10 cellular contexts compared by ENCODE assay signal in the genomic region with DNA sequence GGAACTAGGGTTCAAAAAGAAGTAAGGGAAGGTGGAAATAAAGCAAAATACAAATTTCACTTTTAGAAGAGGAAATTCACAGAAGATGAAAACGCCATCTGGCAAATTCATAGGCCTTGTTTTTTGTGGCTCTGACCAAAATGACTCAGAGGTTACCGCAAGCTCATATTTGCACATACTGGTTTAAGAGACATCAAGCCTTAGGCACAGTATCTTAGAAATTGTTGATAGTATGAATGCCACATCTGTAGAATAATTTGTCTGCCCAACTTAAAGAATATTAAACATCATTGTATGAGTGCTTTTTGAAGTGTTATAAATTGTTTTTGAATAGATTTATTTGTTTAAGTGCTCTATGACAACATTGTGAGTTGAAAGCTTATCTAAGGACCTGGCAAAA. TPM values are rescaled to one million over a fixed set of nuclear protein-coding genes. Genes with fewer than 3 reads are reported as not detected.
DNase-seq lines count a peak whose midpoint lies in the region; ATAC-seq and TF ChIP-seq lines count a peak whose summit lies in the region.
"Had no signal": no experiment of that assay in that cellular context is flagged by ENCODE, and none has a peak within 500 bp of the region (broad histone marks: within the 10 kb centered on the region; RNA-seq: fewer than 3 reads in every experiment).

No MANE protein-coding gene starts in this region.

- no peak overlapping the region for H3K4me3 Mint-ChIP-seq in type B pancreatic cell
- H3K4me3 Mint-ChIP-seq: dendritic cell treated with granulocyte-macrophage colony-stimulating factor and Interleukin-4, amounts not matched to agents 40 ng/mL and 50 ng/mL, for 4 days had no signal

- H3K27me3 ChIP-seq in gastroesophageal sphincter (no peaks in the 10 kb centered on the region), hepatocyte (no peaks in the 10 kb centered on the region)

- peaks cover 0 to 9% (median 0%) of the 10 kb centered on the region in 3 donors for H3K4me1 ChIP-seq in gastroesophageal sphincter
- no peaks in the 10 kb centered on the region for H3K4me1 ChIP-seq in hepatocyte (ENCODE audit: insufficient read depth)

- TF ChIP-seq EP300 in gastroesophageal sphincter (IDR thresholded peaks at IDR 0.05): no peak

- H3K4me3 ChIP-seq in choroid plexus epithelial cell (ENCODE audit: low read depth, low read length): no peak overlapping the region
- H3K4me3 ChIP-seq in gastroesophageal sphincter: no peak overlapping the region
- H3K4me3 ChIP-seq in hepatocyte: no peak overlapping the region

- no peaks in the 10 kb centered on the region for H3K27me3 Mint-ChIP-seq in type B pancreatic cell
- H3K27me3 Mint-ChIP-seq: dendritic cell treated with granulocyte-macrophage colony-stimulating factor and Interleukin-4, amounts not matched to agents 40 ng/mL and 50 ng/mL, for 4 days had no signal

- H3K4me2 ChIP-seq in hepatocyte: no peak overlapping the region

- TF ChIP-seq CTCF in choroid plexus epithelial cell (conservative IDR thresholded peaks at IDR 0.05; ENCODE audit: low read depth, low read length) (no peak), gastroesophageal sphincter (IDR thresholded peaks at IDR 0.05) (no peak), hepatocyte (IDR thresholded peaks at IDR 0.05; ENCODE audit: poor library complexity) (no peak), type B pancreatic cell (conservative IDR thresholded peaks at IDR 0.05) (no peak)

- H3K36me3 Mint-ChIP-seq in type B pancreatic cell: no peaks in the 10 kb centered on the region

- H3K27ac ChIP-seq in gastroesophageal sphincter (no peak overlapping the region), hepatocyte (no peak overlapping the region)

- H3K27ac Mint-ChIP-seq in type B pancreatic cell: no peak overlapping the region
- H3K27ac Mint-ChIP-seq: dendritic cell treated with granulocyte-macrophage colony-stimulating factor and Interleukin-4, amounts not matched to agents 40 ng/mL and 50 ng/mL, for 4 days had no signal

- H3K9me2 ChIP-seq in hepatocyte (replicated peaks; ENCODE audit: insufficient read depth): no peaks in the 10 kb centered on the region

- no peaks in the 10 kb centered on the region for H4K20me1 ChIP-seq in hepatocyte (ENCODE audit: insufficient read depth, poor library complexity, severe bottlenecking)

- peak; percentile 87 for ATAC-seq in GM21526 (IDR thresholded peaks at IDR 0.05; ENCODE audit: low FRiP score, unreplicated experiment)
- ATAC-seq in gastroesophageal sphincter: no peak
- ATAC-seq: HCT116 had no signal

- H3K9me3 ChIP-seq in gastroesophageal sphincter: no peaks in the 10 kb centered on the region
- H3K9me3 ChIP-seq in hepatocyte (ENCODE audit: low read depth): no peaks in the 10 kb centered on the region

- DNase-seq in GM04503 (ENCODE audit: low read depth): peak; percentile 2
- peak; percentile 58 for DNase-seq in HS-5 (ENCODE audit: low read depth)
- peak; percentile 86 for DNase-seq in choroid plexus epithelial cell (ENCODE audit: low read depth)
- no peak for DNase-seq in hepatocyte (ENCODE audit: low spot score)
- no peak for DNase-seq in type B pancreatic cell (ENCODE audit: extremely low spot score, unreplicated experiment)
- DNase-seq in retina: no peak

- no peaks in the 10 kb centered on the region for H3K79me2 ChIP-seq in hepatocyte

- no peaks in the 10 kb centered on the region for H3K9me3 Mint-ChIP-seq in type B pancreatic cell
- H3K9me3 Mint-ChIP-seq: dendritic cell treated with granulocyte-macrophage colony-stimulating factor and Interleukin-4, amounts not matched to agents 40 ng/mL and 50 ng/mL, for 4 days had no signal

- TF ChIP-seq POLR2A in gastroesophageal sphincter (IDR thresholded peaks at IDR 0.05): no peak

- no peaks in the 10 kb centered on the region for H3K4me1 Mint-ChIP-seq in type B pancreatic cell (ENCODE audit: unreplicated experiment)

- H2AFZ ChIP-seq in hepatocyte: no peak overlapping the region

- WGBS in gastroesophageal sphincter (ENCODE audit: low coverage in 1 of 2), 2 donors: 27 to 43% methylated on average over 2 of the region's 2 CpGs
- WGBS in hepatocyte (ENCODE audit: low lambda C conversion rate, missing lambda C conversion rate): 60% methylated on average over 2 of the region's 2 CpGs

- H3K36me3 ChIP-seq in gastroesophageal sphincter: no peaks in the 10 kb centered on the region
- H3K36me3 ChIP-seq in hepatocyte (replicated peaks; ENCODE audit: insufficient read depth, low read depth): no peaks in the 10 kb centered on the region

RNA-seq across cellular contexts. Expression of a gene that starts 10.6 kb away (rescaled TPM):
- total RNA-seq in gastroesophageal sphincter: not detected
- not detected in 2 replicates for total RNA-seq in hepatocyte
- not detected in 2 replicates for polyA plus RNA-seq in hepatocyte
- total RNA-seq in type B pancreatic cell (ENCODE audit: low replicate concordance): not detected in 2 replicates

RNA-seq across cellular contexts. Expression of a gene that starts 24.3 kb away (rescaled TPM):
- not detected for total RNA-seq in gastroesophageal sphincter
- not detected in 2 replicates for total RNA-seq in hepatocyte
- polyA plus RNA-seq in hepatocyte: not detected in 2 replicates
- total RNA-seq in type B pancreatic cell (ENCODE audit: low replicate concordance): not detected in 2 replicates

RNA-seq across cellular contexts. Expression of a gene that starts 58.8 kb away (rescaled TPM):
- total RNA-seq in gastroesophageal sphincter: not detected
- not detected in 2 replicates for total RNA-seq in hepatocyte
- not detected in 2 replicates for polyA plus RNA-seq in hepatocyte
- total RNA-seq in type B pancreatic cell (ENCODE audit: low replicate concordance): not detected in 2 replicates

Comparison
In these comparisons a context has a peak if more than half of its experiments do, and no peak if none do; other contexts are left out.
1. DNase-seq: peak in GM04503 (single experiment), HS-5 (single experiment) and choroid plexus epithelial cell (single experiment); none in hepatocyte (single experiment), type B pancreatic cell (single experiment) and retina (single experiment).